In genomic region chrX:145396612-145397011, GRCh38 we compare ENCODE assay signal across 1 cellular context.
"Had no signal": no experiment of that assay in that cellular context is flagged by ENCODE, and none has a peak within 500 bp of the region (broad histone marks: within the 10 kb centered on the region; RNA-seq: fewer than 3 reads in every experiment).

No MANE protein-coding gene starts in this region.

- H3K4me3 ChIP-seq: GM12878 had no signal

- ATAC-seq: GM12878 had no signal
